Comparison of ENCODE assay signal across 39 cellular contexts in genomic region chr2:16294791-16295190, GRCh38.
"Had no signal": no experiment of that assay in that cellular context is flagged by ENCODE, and none has a peak within 500 bp of the region (broad histone marks: within the 10 kb centered on the region; RNA-seq: fewer than 3 reads in every experiment).

No MANE protein-coding gene starts in this region.

- H3K4me3 ChIP-seq: adrenal gland, ascending aorta, cardiac muscle cell had no signal

- H3K27ac ChIP-seq: adrenal gland, ascending aorta, cardiac muscle cell, VCaP had no signal

- H3K9me3 Mint-ChIP-seq: activated B cell treated with CpG ODN at 0.5 μM for 24 hours; activated CD4-positive, alpha-beta memory T cell treated with anti-CD3 and anti-CD28 coated beads, Interleukin-2, amount 10 ng/mL, durations not matched to agents 7 days and 5 days; activated CD4-positive, alpha-beta T cell treated with anti-CD3 and anti-CD28 coated beads, Interleukin-2, amount 10 ng/mL, durations not matched to agents 7 days and 5 days; activated naive CD4-positive, alpha-beta T cell treated with anti-CD3 and anti-CD28 coated beads for 36 hours; activated naive CD8-positive, alpha-beta T cell treated with anti-CD3 and anti-CD28 coated beads for 36 hours; activated T-cell treated with anti-CD3 and anti-CD28 coated beads, Interleukin-2, amount 50 U/mL, for 4 hours; activated T-cell treated with anti-CD3 and anti-CD28 coated beads, Interleukin-2, amount 50 U/mL, for 72 hours; activated T-helper 1 cell treated with anti-CD3 and anti-CD28 coated beads, Interleukin-12 subunit alpha, Interleukin-12 subunit beta, Interleukin-2, Interleukin-4 antibody, amounts not matched to agents 30 ng/mL and 10 ng/mL and 1 ng/mL, durations not matched to agents 14 hours and 24 hours and 36 hours; activated T-helper 17 cell treated with anti-CD3 and anti-CD28 coated beads, Interleukin-2, amount 50 U/mL, for 72 hours; central memory CD8-positive, alpha-beta T cell; T-helper 1 cell treated with Interleukin-12 subunit alpha and Interleukin-12 subunit beta and Interleukin-4 antibody, amounts not matched to agents 30 μg/mL and 1 μg/mL, for 36 hours; T-helper 2 cell treated with Interferon-gamma antibody and Interleukin-4, amounts not matched to agents 5 μg/mL and 100 μg/mL, for 36 hours had no signal

- H3K4me3 Mint-ChIP-seq: activated B cell treated with CpG ODN at 0.5 μM for 24 hours; activated CD4-positive, alpha-beta memory T cell treated with anti-CD3 and anti-CD28 coated beads, Interleukin-2, amount 10 ng/mL, durations not matched to agents 7 days and 5 days; activated CD4-positive, alpha-beta T cell treated with anti-CD3 and anti-CD28 coated beads, Interleukin-2, amount 10 ng/mL, durations not matched to agents 7 days and 5 days; activated CD8-positive, alpha-beta memory T cell treated with anti-CD3 and anti-CD28 coated beads, Interleukin-2, amount 10 ng/mL, durations not matched to agents 7 days and 5 days; activated CD8-positive, alpha-beta T cell treated with anti-CD3 and anti-CD28 coated beads, Interleukin-2, amount 10 ng/mL, durations not matched to agents 7 days and 5 days; activated naive CD4-positive, alpha-beta T cell treated with anti-CD3 and anti-CD28 coated beads for 36 hours; activated naive CD8-positive, alpha-beta T cell treated with anti-CD3 and anti-CD28 coated beads for 36 hours; activated T-cell treated with anti-CD3 and anti-CD28 coated beads, Interleukin-2, amount 50 U/mL, for 4 hours; activated T-cell treated with anti-CD3 and anti-CD28 coated beads, Interleukin-2, amount 50 U/mL, for 72 hours; activated T-helper 1 cell treated with anti-CD3 and anti-CD28 coated beads, Interleukin-12 subunit alpha, Interleukin-12 subunit beta, Interleukin-2, Interleukin-4 antibody, amounts not matched to agents 30 ng/mL and 10 ng/mL and 1 ng/mL, durations not matched to agents 14 hours and 24 hours and 36 hours; activated T-helper 17 cell treated with anti-CD3 and anti-CD28 coated beads, Interleukin-2, amount 50 U/mL, for 72 hours; brain; central memory CD8-positive, alpha-beta T cell; T-helper 1 cell treated with Interleukin-12 subunit alpha and Interleukin-12 subunit beta and Interleukin-4 antibody, amounts not matched to agents 30 μg/mL and 1 μg/mL, for 36 hours; T-helper 2 cell treated with Interferon-gamma antibody and Interleukin-4, amounts not matched to agents 5 μg/mL and 100 μg/mL, for 36 hours had no signal

- H3K27me3 Mint-ChIP-seq: activated CD4-positive, alpha-beta memory T cell treated with anti-CD3 and anti-CD28 coated beads, Interleukin-2, amount 10 ng/mL, durations not matched to agents 7 days and 5 days; activated CD4-positive, alpha-beta T cell treated with anti-CD3 and anti-CD28 coated beads, Interleukin-2, amount 10 ng/mL, durations not matched to agents 7 days and 5 days; activated CD8-positive, alpha-beta memory T cell treated with anti-CD3 and anti-CD28 coated beads, Interleukin-2, amount 10 ng/mL, durations not matched to agents 7 days and 5 days; activated naive CD8-positive, alpha-beta T cell treated with anti-CD3 and anti-CD28 coated beads for 36 hours; brain; central memory CD8-positive, alpha-beta T cell had no signal

- H3K9me3 ChIP-seq: adrenal gland, ascending aorta had no signal

- H3K36me3 Mint-ChIP-seq: activated CD8-positive, alpha-beta memory T cell treated with anti-CD3 and anti-CD28 coated beads, Interleukin-2, amount 10 ng/mL, durations not matched to agents 7 days and 5 days; activated naive CD4-positive, alpha-beta T cell treated with anti-CD3 and anti-CD28 coated beads, Interleukin-2, amount 50 U/mL, for 72 hours; activated naive CD8-positive, alpha-beta T cell treated with anti-CD3 and anti-CD28 coated beads for 36 hours; brain had no signal

- FAIRE-seq: bronchial epithelial cell, TTC549 had no signal

- H3K36me3 ChIP-seq: adrenal gland, ascending aorta, cardiac muscle cell had no signal

- H3K27me3 ChIP-seq: ascending aorta, cardiac muscle cell had no signal

- H3K4me1 Mint-ChIP-seq: activated B cell treated with CpG ODN at 0.5 μM for 24 hours; activated CD4-positive, alpha-beta memory T cell treated with anti-CD3 and anti-CD28 coated beads, Interleukin-2, amount 10 ng/mL, durations not matched to agents 7 days and 5 days; activated CD4-positive, alpha-beta T cell treated with anti-CD3 and anti-CD28 coated beads, Interleukin-2, amount 10 ng/mL, durations not matched to agents 7 days and 5 days; activated CD8-positive, alpha-beta memory T cell treated with anti-CD3 and anti-CD28 coated beads, Interleukin-2, amount 10 ng/mL, durations not matched to agents 7 days and 5 days; activated naive CD8-positive, alpha-beta T cell treated with anti-CD3 and anti-CD28 coated beads for 36 hours; activated T-helper 17 cell treated with anti-CD3 and anti-CD28 coated beads, Interleukin-2, amount 50 U/mL, for 72 hours; central memory CD8-positive, alpha-beta T cell had no signal

- DNase-seq: activated B cell treated with CpG ODN at 0.5 μM for 24 hours; activated CD4-positive, alpha-beta memory T cell treated with anti-CD3 and anti-CD28 coated beads, Interleukin-2, amount 10 ng/mL, durations not matched to agents 7 days and 5 days; activated CD4-positive, alpha-beta T cell treated with anti-CD3 and anti-CD28 coated beads for 48 hours; activated CD4-positive, alpha-beta T cell treated with anti-CD3 and anti-CD28 coated beads, Interleukin-2, amount 10 ng/mL, durations not matched to agents 7 days and 5 days; activated CD4-positive, alpha-beta T cell treated with anti-CD3 and anti-CD28 coated beads, Interleukin-2, amount 50 U/mL, for 48 hours; activated CD4-positive, CD25-positive, alpha-beta regulatory T cell treated with anti-CD3 and anti-CD28 coated beads, Interleukin-2, amount 50 U/mL, for 72 hours; activated CD8-positive, alpha-beta memory T cell treated with anti-CD3 and anti-CD28 coated beads for 24 hours; activated CD8-positive, alpha-beta memory T cell treated with anti-CD3 and anti-CD28 coated beads, Interleukin-2, amount 10 ng/mL, durations not matched to agents 7 days and 5 days; activated CD8-positive, alpha-beta T cell treated with anti-CD3 and anti-CD28 coated beads, Interleukin-2, amount 10 ng/mL, durations not matched to agents 7 days and 5 days; activated effector memory CD4-positive, alpha-beta T cell treated with anti-CD3 and anti-CD28 coated beads, Interleukin-2, amount 50 U/mL, for 16 hours; activated gamma-delta T cell treated with Interleukin-2 at 50 U/mL for 16 hours; activated naive CD4-positive, alpha-beta T cell; activated naive CD4-positive, alpha-beta T cell treated with anti-CD3 and anti-CD28 coated beads for 36 hours; activated naive CD4-positive, alpha-beta T cell treated with anti-CD3 and anti-CD28 coated beads, Interleukin-2, amount 50 U/mL, for 16 hours; activated naive CD8-positive, alpha-beta T cell treated with anti-CD3 and anti-CD28 coated beads for 36 hours; activated T-cell treated with anti-CD3 and anti-CD28 coated beads for 4 hours; activated T-cell treated with anti-CD3 and anti-CD28 coated beads, Interleukin-2, amount 50 U/mL, for 1 hour; activated T-cell treated with anti-CD3 and anti-CD28 coated beads, Interleukin-2, amount 50 U/mL, for 4 hours; activated T-cell treated with anti-CD3 and anti-CD28 coated beads, Interleukin-2, amount 50 U/mL, for 72 hours; adrenal gland; amygdala; anterior cingulate cortex; caudate nucleus; cerebellar nuclear complex; T-helper 1 cell; T-helper 2 cell; T-helper 9 cell had no signal

- H3K27ac Mint-ChIP-seq: activated B cell treated with CpG ODN at 0.5 μM for 24 hours; activated CD4-positive, alpha-beta memory T cell treated with anti-CD3 and anti-CD28 coated beads, Interleukin-2, amount 10 ng/mL, durations not matched to agents 7 days and 5 days; activated CD4-positive, alpha-beta T cell treated with anti-CD3 and anti-CD28 coated beads, Interleukin-2, amount 10 ng/mL, durations not matched to agents 7 days and 5 days; activated CD8-positive, alpha-beta memory T cell treated with anti-CD3 and anti-CD28 coated beads, Interleukin-2, amount 10 ng/mL, durations not matched to agents 7 days and 5 days; activated CD8-positive, alpha-beta T cell treated with anti-CD3 and anti-CD28 coated beads, Interleukin-2, amount 10 ng/mL, durations not matched to agents 7 days and 5 days; activated naive CD4-positive, alpha-beta T cell treated with anti-CD3 and anti-CD28 coated beads for 36 hours; activated naive CD4-positive, alpha-beta T cell treated with anti-CD3 and anti-CD28 coated beads, Interleukin-2, amount 50 U/mL, for 72 hours; activated naive CD8-positive, alpha-beta T cell treated with anti-CD3 and anti-CD28 coated beads for 36 hours; activated T-cell treated with anti-CD3 and anti-CD28 coated beads, Interleukin-2, amount 50 U/mL, for 72 hours; activated T-helper 1 cell treated with anti-CD3 and anti-CD28 coated beads, Interleukin-12 subunit alpha, Interleukin-12 subunit beta, Interleukin-2, Interleukin-4 antibody, amounts not matched to agents 30 ng/mL and 10 ng/mL and 1 ng/mL, durations not matched to agents 14 hours and 24 hours and 36 hours; activated T-helper 17 cell treated with anti-CD3 and anti-CD28 coated beads, Interleukin-2, amount 50 U/mL, for 72 hours; brain; T-helper 1 cell treated with Interleukin-12 subunit alpha and Interleukin-12 subunit beta and Interleukin-4 antibody, amounts not matched to agents 30 μg/mL and 1 μg/mL, for 36 hours; T-helper 2 cell treated with Interferon-gamma antibody and Interleukin-4, amounts not matched to agents 5 μg/mL and 100 μg/mL, for 36 hours had no signal

- H3K4me1 ChIP-seq: adrenal gland, ascending aorta had no signal

- ATAC-seq: activated CD8-positive, alpha-beta memory T cell treated with anti-CD3 and anti-CD28 coated beads, Interleukin-2, amount 10 ng/mL, durations not matched to agents 7 days and 5 days; activated CD8-positive, alpha-beta T cell treated with anti-CD3 and anti-CD28 coated beads, Interleukin-2, amount 10 ng/mL, durations not matched to agents 7 days and 5 days; activated naive CD4-positive, alpha-beta T cell treated with anti-CD3 and anti-CD28 coated beads, Interleukin-2, amount 50 U/mL, for 72 hours; activated T-cell treated with anti-CD3 and anti-CD28 coated beads, Interleukin-2, amount 50 U/mL, for 4 hours; activated T-cell treated with anti-CD3 and anti-CD28 coated beads, Interleukin-2, amount 50 U/mL, for 72 hours; activated T-helper 17 cell treated with anti-CD3 and anti-CD28 coated beads, Interleukin-2, amount 50 U/mL, for 72 hours had no signal
